ENCODE assay signal across 8 cellular contexts in the genomic region with DNA sequence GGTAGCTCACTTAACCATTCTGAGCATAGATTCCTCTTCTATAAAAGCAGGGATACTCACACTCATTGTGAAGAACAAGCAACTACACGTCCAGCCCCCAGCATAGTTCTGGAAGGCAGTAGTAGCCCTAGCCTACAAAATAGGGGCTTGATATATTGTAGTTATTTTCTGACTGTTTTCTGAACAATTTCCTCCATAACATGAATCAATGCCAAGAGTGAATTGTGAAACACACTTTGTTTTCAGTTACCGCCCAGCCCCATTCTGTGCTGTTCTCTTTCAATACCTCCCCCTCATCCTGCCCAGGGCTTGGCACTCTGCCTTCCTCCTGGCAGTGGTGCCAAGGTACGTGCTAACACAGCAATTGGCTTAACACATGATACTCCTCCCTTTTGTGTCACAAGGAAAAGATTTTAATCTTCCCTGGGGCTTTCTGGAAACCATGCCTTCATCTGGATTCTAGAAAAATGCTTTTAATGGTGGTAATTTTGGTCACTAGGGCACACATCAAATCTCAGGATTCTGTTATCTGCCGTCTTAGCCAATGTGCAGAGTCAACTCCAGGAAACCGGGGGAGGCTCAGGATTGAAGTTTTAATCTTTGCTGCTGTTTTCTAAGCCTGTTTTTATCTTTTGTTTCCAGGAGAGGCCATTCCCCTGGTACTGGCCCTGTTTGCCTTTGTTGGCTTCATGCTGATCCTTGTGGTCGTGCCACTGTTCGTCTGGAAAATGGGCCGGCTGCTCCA. TPM values are rescaled to one million over a fixed set of nuclear protein-coding genes. Genes with fewer than 3 reads are reported as not detected.
DNase-seq lines count a peak whose midpoint lies in the region; ATAC-seq and TF ChIP-seq lines count a peak whose summit lies in the region.

No MANE protein-coding gene starts in this region.

- POLR2A ChIA-PET in AG04449 (lab: Yijun Ruan, JAX) = no interaction called here

- peaks cover 0 to 2% of the 10 kb centered on the region in 2 donors for H3K4me1 Mint-ChIP-seq in effector memory CD8-positive, alpha-beta T cell (ENCODE audit: low read depth in 2 of 2)

- peak overlapping the region in 1 of 2 donors; percentile 66 for H3K27ac Mint-ChIP-seq in effector memory CD8-positive, alpha-beta T cell

- TF ChIP-seq POLR2A in breast epithelium (IDR thresholded peaks at IDR 0.05) (no peak), right lobe of liver (IDR thresholded peaks at IDR 0.05) (no peak)

- H3K27me3 ChIP-seq in breast epithelium (no peaks in the 10 kb centered on the region), right lobe of liver (no peaks in the 10 kb centered on the region), aorta (ENCODE audit: control insufficient read depth in 1 of 2, insufficient read depth in 2 of 2, low read length in 1 of 2) (no peaks in the 10 kb centered on the region)

- no peak overlapping the region for H3K4me3 Mint-ChIP-seq in effector memory CD8-positive, alpha-beta T cell

- no peak for TF ChIP-seq CTCF in AG04449 (IDR thresholded peaks at IDR 0.05; ENCODE audit: insufficient read depth, low read length, missing control alignments)
- TF ChIP-seq CTCF in breast epithelium (IDR thresholded peaks at IDR 0.05) = no peak
- TF ChIP-seq CTCF in right lobe of liver (IDR thresholded peaks at IDR 0.05) = no peak

- WGBS in right lobe of liver (ENCODE audit: insufficient coverage, low coverage, low lambda C conversion rate, missing lambda C conversion rate) = 31% methylated on average over 8 of the region's 8 CpGs
- WGBS in aorta, 2 donors = 6 to 11% methylated on average over 8 of the region's 8 CpGs

- CTCF ChIA-PET in AG04449 (lab: Yijun Ruan, JAX) = interaction anchor here (1.0 kb wide), 2 partner anchors 38 to 242 kb away, joined by 3 read pairs; a partner anchor contains a TSS

- peaks cover 3% of the 10 kb centered on the region for H3K36me3 Mint-ChIP-seq in effector memory CD8-positive, alpha-beta T cell (ENCODE audit: insufficient read depth)

- H3K27me3 Mint-ChIP-seq in effector memory CD8-positive, alpha-beta T cell = no peaks in the 10 kb centered on the region

- H3K4me3 ChIP-seq in AG04449 (ENCODE audit: low read depth, low read length) (no peak overlapping the region), breast epithelium (no peak overlapping the region), right lobe of liver (no peak overlapping the region), aorta (ENCODE audit: low read length in 2 of 2) (no peak overlapping the region)

- peak; percentile 92 to 97 (median 94) for ATAC-seq in right lobe of liver
- ATAC-seq in aorta (ENCODE audit: low FRiP score) = peak; percentile 93
- no peak for ATAC-seq in effector memory CD8-positive, alpha-beta T cell (replicated peaks)
- ATAC-seq in GM19324 (IDR thresholded peaks at IDR 0.05; ENCODE audit: low FRiP score, unreplicated experiment) = no peak
- ATAC-seq in GM18861 (IDR thresholded peaks at IDR 0.05; ENCODE audit: unreplicated experiment) = no peak

- peak; percentile 47 for DNase-seq in AG04449 (ENCODE audit: low read depth, low spot score)
- peak; percentile 97 for DNase-seq in M059J (ENCODE audit: low read depth)
- peak; percentile 83 to 96 for DNase-seq in breast epithelium (ENCODE audit: low spot score in 2 of 2)
- DNase-seq in right lobe of liver = peak; percentile 88 to 91 (median 89)
- peak; percentile 92 to 93 for DNase-seq in aorta
- DNase-seq in effector memory CD8-positive, alpha-beta T cell = no peak

- intact Hi-C loops in breast epithelium (cut with DNase I; ENCODE audit: low total_unique reads) = no loop called here
- intact Hi-C loops in right lobe of liver (cut with DNase I) = no loop called here
- intact Hi-C loops in aorta (cut with DNase I) = loop anchor here in 1 of 2 donors (2.0 to 5.0 kb wide), 4 partner anchors 18 to 923 kb away; a partner anchor contains a TSS

- H3K9me3 ChIP-seq in breast epithelium (no peaks in the 10 kb centered on the region), right lobe of liver (no peaks in the 10 kb centered on the region), aorta (ENCODE audit: control insufficient read depth, low read length) (no peaks in the 10 kb centered on the region)

- H3K4me1 ChIP-seq in breast epithelium (peaks cover 0 to 7% of the 10 kb centered on the region in 2 donors), right lobe of liver (peaks cover 0 to 10% (median 3%) of the 10 kb centered on the region in 4 donors), aorta (ENCODE audit: control insufficient read depth in 1 of 2, insufficient read depth in 2 of 2, low read length in 2 of 2) (peaks cover 0 to 3% of the 10 kb centered on the region in 2 donors)

- H3K36me3 ChIP-seq in breast epithelium = no peaks in the 10 kb centered on the region
- H3K36me3 ChIP-seq in right lobe of liver = no peaks in the 10 kb centered on the region
- no peaks in the 10 kb centered on the region for H3K36me3 ChIP-seq in aorta (ENCODE audit: control insufficient read depth in 1 of 2, insufficient read depth in 2 of 2, low read length in 1 of 2)

- H3K27ac ChIP-seq in breast epithelium (peak overlapping the region; percentile 93 to 94), right lobe of liver (peak overlapping the region; percentile 63 to 84 (median 75)), aorta (ENCODE audit: low read depth in 1 of 2, low read length in 2 of 2) (peak overlapping the region; percentile 90 to 95)

- H3K9me3 Mint-ChIP-seq in effector memory CD8-positive, alpha-beta T cell = no peaks in the 10 kb centered on the region

RNA-seq across cellular contexts. Expression of a gene that starts 37.2 kb away (rescaled TPM):
- 1.7 and 2.4 TPM in 2 replicates for total RNA-seq in M059J (2014; rRNA removed; shearing (Covaris generic))
- total RNA-seq in breast epithelium (1 to 10 TPM; 1.6 to 2.2 (median 1.6) TPM), right lobe of liver (1 to 10 TPM in 2 of 6 experiments, under 1 TPM in 4; 0.30 to 6.6 (median 0.52) TPM), aorta (1 to 10 TPM; 2.9 to 3.6 TPM)
- under 1 TPM in 1 of 2 donors, not detected in 1; 0.90 TPM for polyA plus RNA-seq in aorta

Comparison
In these comparisons a context has a peak if more than half of its experiments do, and no peak if none do; other contexts are left out.
1. DNase-seq: peak in AG04449 (single experiment), M059J (single experiment), breast epithelium (2 of 2), right lobe of liver (3 of 3) and aorta (2 of 2); none in effector memory CD8-positive, alpha-beta T cell (0 of 3).
2. ATAC-seq: peak in right lobe of liver (4 of 4) and aorta (single experiment); none in effector memory CD8-positive, alpha-beta T cell (single experiment), GM19324 (single experiment) and GM18861 (single experiment).
3. Peak in every context shown above with its lines, with median percentiles within 50 percentile points of each other: H3K27ac ChIP-seq.